Comparison of ENCODE assay signal across 8 cellular contexts in genomic region chr2:190533175-190533967, GRCh38. TPM values are rescaled to one million over a fixed set of nuclear protein-coding genes. Genes with fewer than 3 reads are reported as not detected.
DNase-seq lines count a peak whose midpoint lies in the region; ATAC-seq and TF ChIP-seq lines count a peak whose summit lies in the region.

No MANE protein-coding gene starts in this region.

- H3K36me3 ChIP-seq in HUES48 (ENCODE audit: control insufficient read depth, insufficient read depth, low read length) (no peaks in the 10 kb centered on the region), lower lobe of right lung (no peaks in the 10 kb centered on the region), upper lobe of right lung (no peaks in the 10 kb centered on the region)

- peak overlapping the region; percentile 98 for H3K27ac ChIP-seq in HUES48 (ENCODE audit: low read depth, low read length)
- peak overlapping the region; percentile 97 for H3K27ac ChIP-seq in lower lobe of right lung
- peak overlapping the region; percentile 98 for H3K27ac ChIP-seq in upper lobe of right lung

- H3K4me3 ChIP-seq in AG10803 (ENCODE audit: low read length) (peak overlapping the region; percentile 68), HUES48 (ENCODE audit: low read depth, low read length) (peak overlapping the region; percentile 67), lower lobe of right lung (peak overlapping the region; percentile 82), upper lobe of right lung (peak overlapping the region; percentile 81)

- H3K9me3 ChIP-seq in HUES48 (ENCODE audit: control insufficient read depth, insufficient read depth, low read length) (peaks cover 9% of the 10 kb centered on the region), lower lobe of right lung (no peaks in the 10 kb centered on the region), upper lobe of right lung (no peaks in the 10 kb centered on the region)

- intact Hi-C loops in lower lobe of right lung (cut with DNase I) = no loop called here
- intact Hi-C loops in upper lobe of right lung (cut with DNase I) = no loop called here

- H3K4me1 ChIP-seq in HUES48 (ENCODE audit: control insufficient read depth, insufficient read depth, low read length) = peaks cover 25% of the 10 kb centered on the region
- peaks cover 30% of the 10 kb centered on the region for H3K4me1 ChIP-seq in lower lobe of right lung
- peaks cover 22% of the 10 kb centered on the region for H3K4me1 ChIP-seq in upper lobe of right lung

- TF ChIP-seq CTCF in AG10803 (conservative IDR thresholded peaks at IDR 0.05; ENCODE audit: low read length) = no peak
- no peak for TF ChIP-seq CTCF in lower lobe of right lung (IDR thresholded peaks at IDR 0.05)
- no peak for TF ChIP-seq CTCF in upper lobe of right lung (IDR thresholded peaks at IDR 0.05)

- peak; percentile 3 for DNase-seq in AG10803 (ENCODE audit: low read depth)
- peak; percentile 57 for DNase-seq in amniotic epithelial cell (ENCODE audit: low read depth)
- peak; percentile 47 for DNase-seq in lower lobe of right lung
- no peak for DNase-seq in upper lobe of right lung
- DNase-seq in NK-92 treated with Interleukin-12 subunit alpha and Interleukin-12 subunit beta, amount 100 ng/mL, for 24 hours (lab: John Stamatoyannopoulos, UW) = no peak
- DNase-seq in CD1c-positive myeloid dendritic cell (ENCODE audit: extremely low spot score) = no peak

- ATAC-seq in lower lobe of right lung (no peak), upper lobe of right lung (no peak), GM19351 (IDR thresholded peaks at IDR 0.05; ENCODE audit: unreplicated experiment) (no peak)

- no peak overlapping the region for H3K9ac ChIP-seq in HUES48 (ENCODE audit: low read depth, low read length)

- H3K27me3 ChIP-seq in HUES48 (ENCODE audit: control insufficient read depth, insufficient read depth, low read length) (no peaks in the 10 kb centered on the region), lower lobe of right lung (ENCODE audit: low read depth) (no peaks in the 10 kb centered on the region), upper lobe of right lung (no peaks in the 10 kb centered on the region)

RNA-seq across cellular contexts. Expression of gene NEMP2, which starts 1.2 kb away (rescaled TPM):
- total RNA-seq in lower lobe of right lung = 9.5 TPM
- total RNA-seq in upper lobe of right lung = 8.0 TPM

Comparison
In these comparisons a context has a peak if more than half of its experiments do, and no peak if none do; other contexts are left out.
1. DNase-seq: peak in AG10803 (single experiment), amniotic epithelial cell (single experiment) and lower lobe of right lung (single experiment); none in upper lobe of right lung (single experiment), NK-92 treated with Interleukin-12 subunit alpha and Interleukin-12 subunit beta, amount 100 ng/mL, for 24 hours (single experiment) and CD1c-positive myeloid dendritic cell (single experiment).
2. Peak in every context shown above with its lines, with median percentiles within 50 percentile points of each other: H3K4me3 ChIP-seq and H3K27ac ChIP-seq.